6 cellular contexts compared by ENCODE assay signal in the genomic region with DNA sequence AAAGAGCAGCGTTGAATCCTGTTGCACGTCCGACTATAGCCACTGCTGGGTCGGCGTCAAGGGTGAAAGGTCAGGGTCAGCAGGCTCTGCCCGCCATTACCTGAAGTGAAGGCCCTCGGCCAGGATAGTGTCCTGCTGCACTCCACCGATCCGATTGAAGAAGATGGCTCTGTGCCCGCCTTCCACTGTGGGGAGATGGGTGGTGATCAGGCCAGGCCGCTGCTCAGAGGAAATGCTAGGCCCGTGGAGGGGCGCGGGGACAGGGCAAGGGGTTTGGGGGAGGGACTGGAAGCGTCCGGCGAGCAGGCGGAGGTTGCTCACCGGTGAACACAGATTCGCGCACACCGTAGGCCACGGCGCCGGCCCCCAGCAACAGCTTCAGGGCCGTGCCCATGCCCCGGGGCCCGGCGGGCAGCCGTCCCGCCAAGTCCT. TPM values are rescaled to one million over a fixed set of nuclear protein-coding genes. Genes with fewer than 3 reads are reported as not detected.
DNase-seq lines count a peak whose midpoint lies in the region.

No MANE protein-coding gene starts in this region.

- peaks cover 71% of the 10 kb centered on the region for H3K4me1 Mint-ChIP-seq in activated naive CD4-positive, alpha-beta T cell treated with anti-CD3 and anti-CD28 coated beads for 36 hours (ENCODE audit: low read depth)
- peaks cover 66% of the 10 kb centered on the region for H3K4me1 Mint-ChIP-seq in activated naive CD8-positive, alpha-beta T cell treated with anti-CD3 and anti-CD28 coated beads for 36 hours

- H3K36me3 Mint-ChIP-seq in activated naive CD4-positive, alpha-beta T cell treated with anti-CD3 and anti-CD28 coated beads for 36 hours (ENCODE audit: low read depth): peaks cover 66% of the 10 kb centered on the region
- H3K36me3 Mint-ChIP-seq in activated naive CD8-positive, alpha-beta T cell treated with anti-CD3 and anti-CD28 coated beads for 36 hours: peaks cover 72% of the 10 kb centered on the region

- peak overlapping the region; percentile 99 for H3K27ac Mint-ChIP-seq in activated naive CD4-positive, alpha-beta T cell treated with anti-CD3 and anti-CD28 coated beads for 36 hours
- peak overlapping the region; percentile 100 for H3K27ac Mint-ChIP-seq in activated naive CD8-positive, alpha-beta T cell treated with anti-CD3 and anti-CD28 coated beads for 36 hours

- no peaks in the 10 kb centered on the region for H3K27me3 Mint-ChIP-seq in activated naive CD4-positive, alpha-beta T cell treated with anti-CD3 and anti-CD28 coated beads for 36 hours (ENCODE audit: low read depth)
- no peaks in the 10 kb centered on the region for H3K27me3 Mint-ChIP-seq in activated naive CD8-positive, alpha-beta T cell treated with anti-CD3 and anti-CD28 coated beads for 36 hours

- intact Hi-C loops in activated naive CD4-positive, alpha-beta T cell treated with anti-CD3 and anti-CD28 coated beads for 36 hours (cut with micrococcal nuclease): loop anchor here (1.0 to 2.0 kb wide), 11 partner anchors 26 to 307 kb away; a partner anchor contains a TSS

- DNase-seq in activated naive CD4-positive, alpha-beta T cell treated with anti-CD3 and anti-CD28 coated beads for 36 hours: peak; percentile 31
- no peak for DNase-seq in activated naive CD4-positive, alpha-beta T cell treated with Interleukin-2 at 50 U/mL for 16 hours
- no peak for DNase-seq in activated naive CD8-positive, alpha-beta T cell treated with anti-CD3 and anti-CD28 coated beads for 36 hours
- no peak for DNase-seq in DMS 273 (lab: John Stamatoyannopoulos, UW; ENCODE audit: unreplicated experiment)
- no peak for DNase-seq in NCI-H1092 (lab: John Stamatoyannopoulos, UW)

- H3K4me1 ChIP-seq in mucosa of rectum (ENCODE audit: control insufficient read depth in 2 of 2, insufficient read depth in 2 of 2, low read length in 2 of 2): peaks cover 34 to 37% of the 10 kb centered on the region in 2 donors

- H3K9me3 Mint-ChIP-seq in activated naive CD4-positive, alpha-beta T cell treated with anti-CD3 and anti-CD28 coated beads for 36 hours: no peaks in the 10 kb centered on the region
- H3K9me3 Mint-ChIP-seq in activated naive CD8-positive, alpha-beta T cell treated with anti-CD3 and anti-CD28 coated beads for 36 hours: no peaks in the 10 kb centered on the region

- no peaks in the 10 kb centered on the region for H3K27me3 ChIP-seq in mucosa of rectum (ENCODE audit: control insufficient read depth in 2 of 2, insufficient read depth in 2 of 2, low read length in 2 of 2)

- peak overlapping the region; percentile 93 to 94 for H3K9ac ChIP-seq in mucosa of rectum (ENCODE audit: low read depth in 1 of 2, low read length in 2 of 2)

- CTCF ChIA-PET in activated naive CD4-positive, alpha-beta T cell treated with anti-CD3 and anti-CD28 coated beads for 36 hours (lab: Charles Lee): interaction anchor here (1.8 to 2.7 kb wide), 2 partner anchors 25 to 138 kb away, joined by 4 to 41 read pairs; a partner anchor contains a TSS

- H3K4me3 Mint-ChIP-seq in activated naive CD4-positive, alpha-beta T cell treated with anti-CD3 and anti-CD28 coated beads for 36 hours: peak overlapping the region; percentile 100
- H3K4me3 Mint-ChIP-seq in activated naive CD8-positive, alpha-beta T cell treated with anti-CD3 and anti-CD28 coated beads for 36 hours: peak overlapping the region; percentile 100

- peak overlapping the region; percentile 71 to 89 for H3K27ac ChIP-seq in mucosa of rectum (ENCODE audit: low read depth in 2 of 2, low read length in 2 of 2)

- peak overlapping the region; percentile 77 to 100 for H3K4me3 ChIP-seq in mucosa of rectum (ENCODE audit: low read length in 2 of 2)

- no peaks in the 10 kb centered on the region for H3K9me3 ChIP-seq in mucosa of rectum (ENCODE audit: control insufficient read depth in 2 of 2, low read length in 2 of 2)

- H3K36me3 ChIP-seq in mucosa of rectum (ENCODE audit: control insufficient read depth in 2 of 2, insufficient read depth in 2 of 2, low read length in 2 of 2): peaks cover 47 to 48% of the 10 kb centered on the region in 2 donors

RNA-seq across cellular contexts. Expression of a gene that starts 0.4 kb away (rescaled TPM):
- 100 to 1,000 TPM; 389 to 392 TPM for total RNA-seq in activated naive CD4-positive, alpha-beta T cell treated with anti-CD3 and anti-CD28 coated beads for 36 hours
- 100 to 1,000 TPM; 556 to 557 TPM for total RNA-seq in activated naive CD8-positive, alpha-beta T cell treated with anti-CD3 and anti-CD28 coated beads for 36 hours

RNA-seq across cellular contexts. Expression of a gene that starts 0.6 kb away (rescaled TPM):
- 10 to 100 TPM; 89.1 to 91.9 TPM for total RNA-seq in activated naive CD4-positive, alpha-beta T cell treated with anti-CD3 and anti-CD28 coated beads for 36 hours
- total RNA-seq in activated naive CD8-positive, alpha-beta T cell treated with anti-CD3 and anti-CD28 coated beads for 36 hours: 100 to 1,000 TPM; 130 to 140 TPM

RNA-seq across cellular contexts. Expression of a gene that starts 19.0 kb away (rescaled TPM):
- total RNA-seq in activated naive CD4-positive, alpha-beta T cell treated with anti-CD3 and anti-CD28 coated beads for 36 hours: 100 to 1,000 TPM; 334 to 348 TPM
- total RNA-seq in activated naive CD8-positive, alpha-beta T cell treated with anti-CD3 and anti-CD28 coated beads for 36 hours: 100 to 1,000 TPM; 457 to 467 TPM

RNA-seq across cellular contexts. Expression of a gene that starts 26.3 kb away (rescaled TPM):
- 100 to 1,000 TPM; 242 to 245 TPM for total RNA-seq in activated naive CD4-positive, alpha-beta T cell treated with anti-CD3 and anti-CD28 coated beads for 36 hours
- total RNA-seq in activated naive CD8-positive, alpha-beta T cell treated with anti-CD3 and anti-CD28 coated beads for 36 hours: 100 to 1,000 TPM; 203 to 208 TPM

RNA-seq across cellular contexts. Expression of a gene that starts 26.5 kb away (rescaled TPM):
- not detected for total RNA-seq in activated naive CD4-positive, alpha-beta T cell treated with anti-CD3 and anti-CD28 coated beads for 36 hours
- total RNA-seq in activated naive CD8-positive, alpha-beta T cell treated with anti-CD3 and anti-CD28 coated beads for 36 hours: not detected
